In genomic region chr2:218658671-218659257, GRCh38 we compare ENCODE assay signal across 8 cellular contexts. TPM values are rescaled to one million over a fixed set of nuclear protein-coding genes. Genes with fewer than 3 reads are reported as not detected.
A peak's percentile ranks its signal among the peaks of the same experiment; 100 is the strongest.
DNase-seq lines count a peak whose midpoint lies in the region; ATAC-seq and FAIRE-seq lines count a peak whose summit lies in the region.

No MANE protein-coding gene starts in this region.

- FAIRE-seq in HTR-8/SVneo (lab: Jason Lieb, UNC), result peak; percentile 33

- H3K9me3 ChIP-seq in ES-I3 (ENCODE audit: control insufficient read depth, insufficient read depth, low read length), result no peaks in the 10 kb centered on the region

- DNase-seq in HTR-8/SVneo (ENCODE audit: insufficient read length, low spot score) (peak; percentile 61), SK-N-DZ (ENCODE audit: low spot score) (peak; percentile 72), astrocyte of the hippocampus (ENCODE audit: low read depth, low spot score) (peak; percentile 69), iris pigment epithelial cell (ENCODE audit: low read depth) (peak; percentile 56), NCI-H774 (lab: John Stamatoyannopoulos, UW) (no peak)
- DNase-seq in stimulated activated CD4-positive, alpha-beta T cell treated with anti-CD3 and anti-CD28 coated beads, Interleukin-2, amount 100 ng/mL, for 48 hours, result peak; percentile 18 to 38

- H3K9ac ChIP-seq in ES-I3 (ENCODE audit: low read depth, low read length), result peak overlapping the region; percentile 84

- H3K36me3 ChIP-seq in ES-I3 (ENCODE audit: insufficient read depth, low read length), result peaks cover 12% of the 10 kb centered on the region; the same call in 1 of the 2 replicates

- no peaks in the 10 kb centered on the region for H3K4me1 ChIP-seq in ES-I3 (ENCODE audit: insufficient read depth, low read length)

- peak; percentile 37 for ATAC-seq in GM21390 (IDR thresholded peaks at IDR 0.05; ENCODE audit: unreplicated experiment)

RNA-seq across cellular contexts. Expression of gene ZNF142, which starts 0.7 kb away (rescaled TPM):
- 7.6 and 12.7 TPM in 2 replicates for polyA plus RNA-seq in SK-N-DZ (2014; cell fraction: cytosol; rRNA removed)
- polyA plus RNA-seq in SK-N-DZ (2014; cell fraction: nucleus; rRNA removed), result 8.9 and 24.1 TPM in 2 replicates

RNA-seq across cellular contexts. Expression of gene BCS1L, which starts 0.7 kb away (rescaled TPM):
- 61.0 and 63.3 TPM in 2 replicates for polyA plus RNA-seq in SK-N-DZ (2014; cell fraction: cytosol; rRNA removed)
- polyA plus RNA-seq in SK-N-DZ (2014; cell fraction: nucleus; rRNA removed), result 159 and 177 TPM in 2 replicates

RNA-seq across cellular contexts. Expression of gene RNF25, which starts 13.0 kb away (rescaled TPM):
- 32.8 and 33.5 TPM in 2 replicates for polyA plus RNA-seq in SK-N-DZ (2014; cell fraction: cytosol; rRNA removed)
- 41.0 and 68.9 TPM in 2 replicates for polyA plus RNA-seq in SK-N-DZ (2014; cell fraction: nucleus; rRNA removed)

RNA-seq across cellular contexts. Expression of gene STK36, which starts 13.1 kb away (rescaled TPM):
- 16.0 and 22.0 TPM in 2 replicates for polyA plus RNA-seq in SK-N-DZ (2014; cell fraction: cytosol; rRNA removed)
- 268 and 336 TPM in 2 replicates for polyA plus RNA-seq in SK-N-DZ (2014; cell fraction: nucleus; rRNA removed)

RNA-seq across cellular contexts. Expression of gene PLCD4, which starts 51.1 kb away (rescaled TPM):
- polyA plus RNA-seq in SK-N-DZ (2014; cell fraction: cytosol; rRNA removed), result 0.16 TPM in 1 of 2 replicates, not detected in the other
- polyA plus RNA-seq in SK-N-DZ (2014; cell fraction: nucleus; rRNA removed), result 0.39 and 0.63 TPM in 2 replicates
